Comparison of ENCODE assay signal across 1 cellular context in the genomic region with DNA sequence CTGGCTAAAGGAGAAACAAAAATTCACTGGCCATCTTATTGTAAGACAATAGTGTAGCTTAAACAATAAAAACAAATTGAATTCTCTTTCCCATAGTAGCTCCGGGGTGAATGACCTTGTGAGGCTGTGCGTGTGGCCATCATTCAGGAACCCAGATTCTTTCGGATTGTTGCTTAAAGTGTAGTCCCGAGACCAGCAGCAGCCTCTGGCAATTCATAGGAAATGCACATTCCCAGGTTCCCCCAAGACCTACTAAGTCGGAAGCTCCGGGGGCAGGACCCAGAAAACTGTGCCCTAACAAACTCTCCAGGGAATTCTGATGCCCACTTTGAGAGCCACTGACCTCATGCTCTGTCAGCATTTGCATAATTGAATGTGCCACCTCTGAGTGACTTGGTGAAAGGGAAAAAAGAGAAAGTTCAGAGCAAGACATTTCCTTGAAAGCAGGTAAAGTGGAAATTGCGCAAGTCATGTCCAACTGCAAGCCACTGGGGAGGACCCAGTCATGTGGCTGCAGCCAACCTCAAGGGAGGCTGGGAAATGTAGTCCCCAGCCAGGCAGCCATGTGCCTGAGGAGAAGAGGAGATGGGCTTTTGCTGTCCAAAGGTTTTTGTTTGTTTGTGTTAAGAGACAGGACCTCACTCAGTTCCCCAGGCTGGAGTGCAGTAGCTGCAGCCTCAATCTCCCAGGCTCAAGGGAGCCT.
TF ChIP-seq lines count a peak whose summit lies in the region.

No MANE protein-coding gene starts in this region.

TF ChIP-seq in HEK293, 187 proteins besides CTCF, POLR2A, EP300 and RAD21 (continued from another document):
- TF ChIP-seq, protein P1, sequence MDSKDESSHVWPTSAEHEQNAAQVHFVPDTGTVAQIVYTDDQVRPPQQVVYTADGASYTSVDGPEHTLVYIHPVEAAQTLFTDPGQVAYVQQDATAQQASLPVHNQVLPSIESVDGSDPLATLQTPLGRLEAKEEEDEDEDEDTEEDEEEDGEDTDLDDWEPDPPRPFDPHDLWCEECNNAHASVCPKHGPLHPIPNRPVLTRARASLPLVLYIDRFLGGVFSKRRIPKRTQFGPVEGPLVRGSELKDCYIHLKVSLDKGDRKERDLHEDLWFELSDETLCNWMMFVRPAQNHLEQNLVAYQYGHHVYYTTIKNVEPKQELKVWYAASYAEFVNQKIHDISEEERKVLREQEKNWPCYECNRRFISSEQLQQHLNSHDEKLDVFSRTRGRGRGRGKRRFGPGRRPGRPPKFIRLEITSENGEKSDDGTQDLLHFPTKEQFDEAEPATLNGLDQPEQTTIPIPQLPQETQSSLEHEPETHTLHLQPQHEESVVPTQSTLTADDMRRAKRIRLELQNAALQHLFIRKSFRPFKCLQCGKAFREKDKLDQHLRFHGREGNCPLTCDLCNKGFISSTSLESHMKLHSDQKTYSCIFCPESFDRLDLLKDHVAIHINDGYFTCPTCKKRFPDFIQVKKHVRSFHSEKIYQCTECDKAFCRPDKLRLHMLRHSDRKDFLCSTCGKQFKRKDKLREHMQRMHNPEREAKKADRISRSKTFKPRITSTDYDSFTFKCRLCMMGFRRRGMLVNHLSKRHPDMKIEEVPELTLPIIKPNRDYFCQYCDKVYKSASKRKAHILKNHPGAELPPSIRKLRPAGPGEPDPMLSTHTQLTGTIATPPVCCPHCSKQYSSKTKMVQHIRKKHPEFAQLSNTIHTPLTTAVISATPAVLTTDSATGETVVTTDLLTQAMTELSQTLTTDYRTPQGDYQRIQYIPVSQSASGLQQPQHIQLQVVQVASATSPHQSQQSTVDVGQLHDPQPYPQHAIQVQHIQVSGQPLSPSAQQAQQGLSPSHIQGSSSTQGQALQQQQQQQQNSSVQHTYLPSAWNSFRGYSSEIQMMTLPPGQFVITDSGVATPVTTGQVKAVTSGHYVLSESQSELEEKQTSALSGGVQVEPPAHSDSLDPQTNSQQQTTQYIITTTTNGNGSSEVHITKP (tag by site-specific recombination; IDR thresholded peaks at IDR 0.05): peak; percentile 36; the same call in 1 of the 2 replicates
- TF ChIP-seq, protein P2, sequence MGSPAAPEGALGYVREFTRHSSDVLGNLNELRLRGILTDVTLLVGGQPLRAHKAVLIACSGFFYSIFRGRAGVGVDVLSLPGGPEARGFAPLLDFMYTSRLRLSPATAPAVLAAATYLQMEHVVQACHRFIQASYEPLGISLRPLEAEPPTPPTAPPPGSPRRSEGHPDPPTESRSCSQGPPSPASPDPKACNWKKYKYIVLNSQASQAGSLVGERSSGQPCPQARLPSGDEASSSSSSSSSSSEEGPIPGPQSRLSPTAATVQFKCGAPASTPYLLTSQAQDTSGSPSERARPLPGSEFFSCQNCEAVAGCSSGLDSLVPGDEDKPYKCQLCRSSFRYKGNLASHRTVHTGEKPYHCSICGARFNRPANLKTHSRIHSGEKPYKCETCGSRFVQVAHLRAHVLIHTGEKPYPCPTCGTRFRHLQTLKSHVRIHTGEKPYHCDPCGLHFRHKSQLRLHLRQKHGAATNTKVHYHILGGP (tag by site-specific recombination; IDR thresholded peaks at IDR 0.05): peak; percentile 96
- TF ChIP-seq YY1 (tag by site-specific recombination; IDR thresholded peaks at IDR 0.05): 0 out of 2 replicates have a peak, but pooled peaks have one; percentile 25
- peak; percentile 65; the same call in 1 of the 2 replicates for TF ChIP-seq YY2 (tag by site-specific recombination; IDR thresholded peaks at IDR 0.05)
- 0 out of 2 replicates have a peak, but pooled peaks have one; percentile 25 for TF ChIP-seq ZBTB20 (tag by site-specific recombination; IDR thresholded peaks at IDR 0.05)
- peak; percentile 86 for TF ChIP-seq ZNF335 (tag by site-specific recombination; conservative IDR thresholded peaks at IDR 0.05)
- TF ChIP-seq ZBTB17 (tag by site-specific recombination; IDR thresholded peaks at IDR 0.05): 0 out of 2 replicates have a peak, but pooled peaks have one; percentile 30
